8 cellular contexts compared by ENCODE assay signal in genomic region chr19:53195265-53195879, GRCh38. TPM values are rescaled to one million over a fixed set of nuclear protein-coding genes. Genes with fewer than 3 reads are reported as not detected.
DNase-seq lines count a peak whose midpoint lies in the region; ATAC-seq and TF ChIP-seq lines count a peak whose summit lies in the region.

No MANE protein-coding gene starts in this region.

- TF ChIP-seq CTCF in GM06990 (IDR thresholded peaks at IDR 0.05; ENCODE audit: insufficient read depth, low read length, poor library complexity, severe bottlenecking) = peak; percentile 86
- TF ChIP-seq CTCF in progenitor cell of endocrine pancreas (IDR thresholded peaks at IDR 0.05; ENCODE audit: unreplicated experiment) = peak; percentile 86

- no peak overlapping the region for H3K4me3 Mint-ChIP-seq in activated naive CD8-positive, alpha-beta T cell treated with anti-CD3 and anti-CD28 coated beads for 36 hours
- H3K4me3 Mint-ChIP-seq in progenitor cell of endocrine pancreas (ENCODE audit: low read depth) = peak overlapping the region; percentile 58

- H3K4me3 ChIP-seq in GM06990 (replicated peaks; ENCODE audit: low read depth, low read length) (no peak overlapping the region), aorta (ENCODE audit: low read length in 2 of 2) (no peak overlapping the region)

- H3K27ac Mint-ChIP-seq in activated naive CD8-positive, alpha-beta T cell treated with anti-CD3 and anti-CD28 coated beads for 36 hours = no peak overlapping the region
- H3K27ac Mint-ChIP-seq in progenitor cell of endocrine pancreas = peak overlapping the region; percentile 53

- ATAC-seq in aorta (ENCODE audit: low FRiP score) (peak; percentile 82), GM21529 (IDR thresholded peaks at IDR 0.05; ENCODE audit: unreplicated experiment) (no peak)

- intact Hi-C loops in head of caudate nucleus (cut with DNase I) = loop anchor here (5.0 to 10.0 kb wide), 2 partner anchors 167 to 319 kb away; no protein-coding TSS in a partner anchor
- intact Hi-C loops in aorta (cut with DNase I) = loop anchor here (5.0 to 10.0 kb wide), 10 partner anchors 59 to 552 kb away; partner anchors contain the start of genes ZNF525 (in 2 of the 2), ZNF845 (in 2 of the 2), VN1R2 (in 1 of the 2) and ZNF677 (in 1 of the 2)

- no peaks in the 10 kb centered on the region for H3K4me1 ChIP-seq in aorta (ENCODE audit: control insufficient read depth in 1 of 2, insufficient read depth in 2 of 2, low read length in 2 of 2)

- H3K9me3 Mint-ChIP-seq in activated naive CD8-positive, alpha-beta T cell treated with anti-CD3 and anti-CD28 coated beads for 36 hours = peaks cover 38% of the 10 kb centered on the region
- H3K9me3 Mint-ChIP-seq in progenitor cell of endocrine pancreas (ENCODE audit: low read depth) = peaks cover 3% of the 10 kb centered on the region

- H3K27me3 ChIP-seq in GM06990 (replicated peaks; ENCODE audit: control insufficient read depth, insufficient read depth, low read length) (no peaks in the 10 kb centered on the region), aorta (ENCODE audit: control insufficient read depth in 1 of 2, insufficient read depth in 2 of 2, low read length in 1 of 2) (no peaks in the 10 kb centered on the region)

- no peaks in the 10 kb centered on the region for H3K9me3 ChIP-seq in aorta (ENCODE audit: control insufficient read depth, low read length)

- no peak for DNase-seq in GM06990 (ENCODE audit: extremely low read depth, insufficient read length)
- peak; percentile 66 for DNase-seq in NCI-H128 (lab: John Stamatoyannopoulos, UW; ENCODE audit: unreplicated experiment)
- DNase-seq in SW480 (ENCODE audit: low spot score) = peak; percentile 73
- peak; percentile 65 for DNase-seq in activated naive CD8-positive, alpha-beta T cell treated with anti-CD3 and anti-CD28 coated beads for 36 hours
- DNase-seq in head of caudate nucleus = peak; percentile 36 to 93 (median 82)
- peak; percentile 66 for DNase-seq in progenitor cell of endocrine pancreas (ENCODE audit: low spot score, unreplicated experiment)
- DNase-seq in aorta = peak; percentile 80

- H3K36me3 Mint-ChIP-seq in activated naive CD8-positive, alpha-beta T cell treated with anti-CD3 and anti-CD28 coated beads for 36 hours = peaks cover 58% of the 10 kb centered on the region
- H3K36me3 Mint-ChIP-seq in progenitor cell of endocrine pancreas (ENCODE audit: insufficient read depth) = peaks cover 14% of the 10 kb centered on the region

- H3K36me3 ChIP-seq in GM06990 (ENCODE audit: control insufficient read depth, insufficient read depth, low read length) = no peaks in the 10 kb centered on the region; the same call in 1 of the 2 replicates
- H3K36me3 ChIP-seq in aorta (ENCODE audit: control insufficient read depth in 1 of 2, insufficient read depth in 2 of 2, low read length in 1 of 2) = no peaks in the 10 kb centered on the region

- H3K27me3 Mint-ChIP-seq in activated naive CD8-positive, alpha-beta T cell treated with anti-CD3 and anti-CD28 coated beads for 36 hours = no peaks in the 10 kb centered on the region
- no peaks in the 10 kb centered on the region for H3K27me3 Mint-ChIP-seq in progenitor cell of endocrine pancreas

- no peak overlapping the region for H3K27ac ChIP-seq in aorta (ENCODE audit: low read depth in 1 of 2, low read length in 2 of 2)

- H3K4me1 Mint-ChIP-seq in activated naive CD8-positive, alpha-beta T cell treated with anti-CD3 and anti-CD28 coated beads for 36 hours = peaks cover 14% of the 10 kb centered on the region
- peaks cover 14% of the 10 kb centered on the region for H3K4me1 Mint-ChIP-seq in progenitor cell of endocrine pancreas (ENCODE audit: low read depth)

- 0% methylated on average over 3 of the region's 3 CpGs for WGBS in aorta, 2 donors

RNA-seq across cellular contexts. Expression of gene ZNF665, which starts 2.2 kb away (rescaled TPM):
- 1 to 10 TPM; 6.6 to 6.7 TPM for total RNA-seq in activated naive CD8-positive, alpha-beta T cell treated with anti-CD3 and anti-CD28 coated beads for 36 hours
- 8.5 and 9.4 TPM in 2 replicates for total RNA-seq in progenitor cell of endocrine pancreas
- total RNA-seq in aorta = 1 to 10 TPM; 4.4 to 9.2 TPM
- polyA plus RNA-seq in aorta = 1 to 10 TPM in 1 of 2 donors, under 1 TPM in 1; 0.38 to 5.4 TPM

RNA-seq across cellular contexts. Expression of gene ZNF347, which starts 36.5 kb away (rescaled TPM):
- total RNA-seq in activated naive CD8-positive, alpha-beta T cell treated with anti-CD3 and anti-CD28 coated beads for 36 hours = 1 to 10 TPM; 7.0 to 8.6 TPM
- total RNA-seq in progenitor cell of endocrine pancreas = 17.2 and 18.3 TPM in 2 replicates
- total RNA-seq in aorta = 10 to 100 TPM; 14.2 to 19.8 TPM
- 1 to 10 TPM; 2.0 to 3.6 TPM for polyA plus RNA-seq in aorta

RNA-seq across cellular contexts. Expression of gene ZNF677, which starts 59.3 kb away (rescaled TPM):
- total RNA-seq in activated naive CD8-positive, alpha-beta T cell treated with anti-CD3 and anti-CD28 coated beads for 36 hours = 10 to 100 TPM in 1 of 2 experiments, 1 to 10 TPM in 1; 9.5 to 11.4 TPM
- total RNA-seq in progenitor cell of endocrine pancreas (51.9 and 57.5 TPM in 2 replicates), aorta (10 to 100 TPM; 18.5 to 23.5 TPM)
- polyA plus RNA-seq in aorta = 1 to 10 TPM; 3.6 to 9.5 TPM
